In genomic region chr2:157786663-157787363, GRCh38 we compare ENCODE assay signal across 1 cellular context.
TF ChIP-seq lines count a peak whose summit lies in the region.

No MANE protein-coding gene starts in this region.

TF ChIP-seq in K562, 482 proteins besides CTCF, POLR2A, EP300 and RAD21 (continued from another document and continues in another):
- no peak for TF ChIP-seq THAP12 (CRISPR knock-in tag; IDR thresholded peaks at IDR 0.05)
- 0 out of 2 replicates have a peak, but pooled peaks have one; percentile 35 for TF ChIP-seq ZNF583 (CRISPR knock-in tag; IDR thresholded peaks at IDR 0.05)
- peak; percentile 96 for TF ChIP-seq ARID3A (IDR thresholded peaks at IDR 0.05; ENCODE audit: borderline replicate concordance, low read depth, low read length)
- no peak for TF ChIP-seq ASH1L (IDR thresholded peaks at IDR 0.05; ENCODE audit: borderline replicate concordance, low read depth, partially characterized antibody)
- no peak for TF ChIP-seq RERE (CRISPR knock-in tag; IDR thresholded peaks at IDR 0.05; ENCODE audit: borderline replicate concordance)
- peak; percentile 70; the same call in 1 of the 2 replicates for TF ChIP-seq ZNF175 (CRISPR knock-in tag; IDR thresholded peaks at IDR 0.05; ENCODE audit: low read depth)
- TF ChIP-seq CBX8 (IDR thresholded peaks at IDR 0.05; ENCODE audit: borderline replicate concordance, extremely low read depth, low read depth, low read length, poor library complexity, severe bottlenecking), result no peak
- peak; percentile 42; the same call in 1 of the 2 replicates for TF ChIP-seq ETV5 (CRISPR knock-in tag; IDR thresholded peaks at IDR 0.05; ENCODE audit: low read depth)
- TF ChIP-seq ZNF174 (CRISPR knock-in tag; IDR thresholded peaks at IDR 0.05), result no peak
- TF ChIP-seq SMAD4 (CRISPR knock-in tag; conservative IDR thresholded peaks at IDR 0.05), result peak; percentile 91
- no peak for TF ChIP-seq TFAM (CRISPR knock-in tag; conservative IDR thresholded peaks at IDR 0.05)
- peak; percentile 79 for TF ChIP-seq EP400 (IDR thresholded peaks at IDR 0.05)
- TF ChIP-seq HLTF (IDR thresholded peaks at IDR 0.05), result no peak; the same call in 1 of the 2 replicates
- peak; percentile 83 for TF ChIP-seq MECOM (CRISPR knock-in tag; IDR thresholded peaks at IDR 0.05)
- no peak; the same call in 1 of the 2 replicates for TF ChIP-seq ZNF197 (CRISPR knock-in tag; IDR thresholded peaks at IDR 0.05; ENCODE audit: low read depth)
- TF ChIP-seq ZNF436 (CRISPR knock-in tag; IDR thresholded peaks at IDR 0.05), result no peak
- TF ChIP-seq ATF1 (CRISPR knock-in tag; IDR thresholded peaks at IDR 0.05), result no peak
- TF ChIP-seq ATF1 (tag; IDR thresholded peaks at IDR 0.05), result peak; percentile 79
- no peak for TF ChIP-seq ZNF12 (CRISPR knock-in tag; IDR thresholded peaks at IDR 0.05)
- no peak for TF ChIP-seq POLR3A (IDR thresholded peaks at IDR 0.05; ENCODE audit: borderline replicate concordance, extremely low read depth, insufficient read depth, insufficient read length)
- no peak for TF ChIP-seq GMEB1 (CRISPR knock-in tag; IDR thresholded peaks at IDR 0.05)
- no peak for TF ChIP-seq SP2 (IDR thresholded peaks at IDR 0.05; ENCODE audit: extremely low read depth, low read depth, low read length, poor library complexity, severe bottlenecking)
- TF ChIP-seq ZNF445 (CRISPR knock-in tag; IDR thresholded peaks at IDR 0.05; ENCODE audit: low read depth), result no peak
- no peak for TF ChIP-seq NFYB (IDR thresholded peaks at IDR 0.05; ENCODE audit: extremely low read depth, insufficient read length)
- no peak for TF ChIP-seq CHD4 (IDR thresholded peaks at IDR 0.05; ENCODE audit: insufficient read depth, insufficient replicate concordance, low read depth, low read length, poor library complexity, severe bottlenecking)
- TF ChIP-seq NRF1 (conservative IDR thresholded peaks at IDR 0.05 in 1 of 2, IDR thresholded peaks at IDR 0.05 in 1 of 2), result no peak
- TF ChIP-seq ZNF507 (tag; conservative IDR thresholded peaks at IDR 0.05), result no peak
- TF ChIP-seq MITF (IDR thresholded peaks at IDR 0.05), result no peak
- TF ChIP-seq BCL6 (CRISPR knock-in tag; IDR thresholded peaks at IDR 0.05), result no peak
- no peak for TF ChIP-seq ZNF253 (CRISPR knock-in tag; conservative IDR thresholded peaks at IDR 0.05)
- no peak for TF ChIP-seq E2F4 (CRISPR knock-in tag; IDR thresholded peaks at IDR 0.05; ENCODE audit: low read depth)
- no peak for TF ChIP-seq CREB5 (CRISPR knock-in tag; IDR thresholded peaks at IDR 0.05)
- no peak for TF ChIP-seq ZHX1 (conservative IDR thresholded peaks at IDR 0.05; ENCODE audit: low read length)
- no peak for TF ChIP-seq ZZZ3 (IDR thresholded peaks at IDR 0.05)
- no peak for TF ChIP-seq ZNF347 (CRISPR knock-in tag; IDR thresholded peaks at IDR 0.05; ENCODE audit: low read depth)
- no peak for TF ChIP-seq ZNF274 (IDR thresholded peaks at IDR 0.05; ENCODE audit: borderline replicate concordance, low read depth, low read length)
- TF ChIP-seq DIDO1 (tag; IDR thresholded peaks at IDR 0.05; ENCODE audit: low read depth), result no peak
- TF ChIP-seq ZNF23 (CRISPR knock-in tag; IDR thresholded peaks at IDR 0.05), result no peak
- peak in 1 of 2 experiments; percentile 88; a peak in 2 of 4 replicates for TF ChIP-seq HDAC1 (IDR thresholded peaks at IDR 0.05)
- no peak for TF ChIP-seq FOXA1 (IDR thresholded peaks at IDR 0.05; ENCODE audit: borderline replicate concordance)
- TF ChIP-seq ZKSCAN8 (CRISPR knock-in tag; IDR thresholded peaks at IDR 0.05), result no peak; the same call in 1 of the 2 replicates
- TF ChIP-seq HEY1 (CRISPR knock-in tag; IDR thresholded peaks at IDR 0.05; ENCODE audit: borderline replicate concordance), result no peak
- TF ChIP-seq NFE2L1 (tag; IDR thresholded peaks at IDR 0.05; ENCODE audit: borderline replicate concordance, low read depth), result no peak; the same call in 1 of the 2 replicates
- TF ChIP-seq RUNX1 (IDR thresholded peaks at IDR 0.05; ENCODE audit: low read depth), result no peak
- no peak for TF ChIP-seq ELK3 (CRISPR knock-in tag; IDR thresholded peaks at IDR 0.05)
- TF ChIP-seq CC2D1A (IDR thresholded peaks at IDR 0.05), result peak; percentile 81
